In genomic region chr12:14394317-14395058, GRCh38 we compare ENCODE assay signal across 1 cellular context.
A peak's percentile ranks its signal among the peaks of the same experiment; 100 is the strongest.
TF ChIP-seq lines count a peak whose summit lies in the region.

No MANE protein-coding gene starts in this region.

TF ChIP-seq in K562, 482 proteins besides CTCF, POLR2A, EP300 and RAD21 (continued from another document):
- no peak for TF ChIP-seq ZBTB33 (CRISPR knock-in tag; IDR thresholded peaks at IDR 0.05)
- TF ChIP-seq EP400 (IDR thresholded peaks at IDR 0.05): peak; percentile 30
- no peak for TF ChIP-seq HOXB6 (CRISPR knock-in tag; IDR thresholded peaks at IDR 0.05; ENCODE audit: borderline replicate concordance)
- TF ChIP-seq HEY1 (CRISPR knock-in tag; IDR thresholded peaks at IDR 0.05; ENCODE audit: borderline replicate concordance): no peak
- TF ChIP-seq MCM3 (IDR thresholded peaks at IDR 0.05): no peak
- TF ChIP-seq, protein P1, sequence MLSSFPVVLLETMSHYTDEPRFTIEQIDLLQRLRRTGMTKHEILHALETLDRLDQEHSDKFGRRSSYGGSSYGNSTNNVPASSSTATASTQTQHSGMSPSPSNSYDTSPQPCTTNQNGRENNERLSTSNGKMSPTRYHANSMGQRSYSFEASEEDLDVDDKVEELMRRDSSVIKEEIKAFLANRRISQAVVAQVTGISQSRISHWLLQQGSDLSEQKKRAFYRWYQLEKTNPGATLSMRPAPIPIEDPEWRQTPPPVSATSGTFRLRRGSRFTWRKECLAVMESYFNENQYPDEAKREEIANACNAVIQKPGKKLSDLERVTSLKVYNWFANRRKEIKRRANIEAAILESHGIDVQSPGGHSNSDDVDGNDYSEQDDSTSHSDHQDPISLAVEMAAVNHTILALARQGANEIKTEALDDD (IDR thresholded peaks at IDR 0.05): peak; percentile 82
- TF ChIP-seq E2F4 (CRISPR knock-in tag; IDR thresholded peaks at IDR 0.05; ENCODE audit: low read depth): no peak
- no peak for TF ChIP-seq MYC (IDR thresholded peaks at IDR 0.05; ENCODE audit: low read depth, low read length)
- TF ChIP-seq MYC (CRISPR knock-in tag; IDR thresholded peaks at IDR 0.05; ENCODE audit: borderline replicate concordance, low read depth): no peak
- no peak for TF ChIP-seq KAT7 (CRISPR knock-in tag; IDR thresholded peaks at IDR 0.05; ENCODE audit: borderline replicate concordance)
- no peak for TF ChIP-seq GTF3C2 (IDR thresholded peaks at IDR 0.05; ENCODE audit: borderline replicate concordance, extremely low read depth, insufficient read length)
- TF ChIP-seq ADNP (tag; IDR thresholded peaks at IDR 0.05): peak; percentile 22; the same call in 1 of the 2 replicates
- no peak for TF ChIP-seq NFIC (IDR thresholded peaks at IDR 0.05)
- TF ChIP-seq CEBPB (tag; IDR thresholded peaks at IDR 0.05): peak; percentile 83
- TF ChIP-seq ZBTB49 (CRISPR knock-in tag; IDR thresholded peaks at IDR 0.05; ENCODE audit: borderline replicate concordance): no peak
- no peak for TF ChIP-seq CAMTA2 (CRISPR knock-in tag; conservative IDR thresholded peaks at IDR 0.05)
- peak in 1 of 3 experiments; percentile 17 for TF ChIP-seq YY1 (IDR thresholded peaks at IDR 0.05; ENCODE audit: borderline replicate concordance in 1 of 3, control insufficient read depth in 1 of 3, extremely low read depth in 1 of 3, insufficient read depth in 3 of 3, insufficient read length in 1 of 3, insufficient replicate concordance in 2 of 3, low read depth in 1 of 3, low read length in 2 of 3)
- TF ChIP-seq PRDM10 (IDR thresholded peaks at IDR 0.05; ENCODE audit: partially characterized antibody): peak; percentile 68
